In genomic region chrX:102546175-102546574, GRCh38 we compare ENCODE assay signal across 9 cellular contexts. TPM values are rescaled to one million over a fixed set of nuclear protein-coding genes. Genes with fewer than 3 reads are reported as not detected.
DNase-seq lines count a peak whose midpoint lies in the region; ATAC-seq, FAIRE-seq and TF ChIP-seq lines count a peak whose summit lies in the region.
"Not testable (repeated sequence)": the region's sequence is repeated elsewhere in the genome, so short reads cannot be mapped to it uniquely, and the experiment has no call there.
"Had no signal": no experiment of that assay in that cellular context is flagged by ENCODE, and none has a peak within 500 bp of the region (broad histone marks: within the 10 kb centered on the region; RNA-seq: fewer than 3 reads in every experiment).

No MANE protein-coding gene starts in this region.

- DNase-seq in A549 (ENCODE audit: low read depth in 1 of 2, low spot score in 1 of 2); T-cell; activated T-cell treated with anti-CD3 and anti-CD28 coated beads, Interleukin-2, amount 50 U/mL, for 24 hours; activated naive CD4-positive, alpha-beta T cell treated with anti-CD3 and anti-CD28 coated beads, Interleukin-2, amount 10 ng/mL, durations not matched to agents 7 days and 5 days; natural killer cell: not testable (repeated sequence)
- DNase-seq in GM12865 (ENCODE audit: low read depth) (peak; percentile 2), MM.1S (peak; percentile 86)

- FAIRE-seq in A549 (lab: Jason Lieb, UNC), result peak; percentile 67

- not testable (repeated sequence) for H3K4me2 ChIP-seq in A549
- H3K4me2 ChIP-seq in MM.1S (ENCODE audit: low read depth, low read length), result peak overlapping the region; percentile 58; the same call in 1 of the 2 replicates

- H3K4me3 Mint-ChIP-seq in T-cell (peak overlapping the region; percentile 34 to 89 (median 65)), natural killer cell (peak overlapping the region; percentile 93)
- H3K4me3 Mint-ChIP-seq in activated T-cell treated with anti-CD3 and anti-CD28 coated beads, Interleukin-2, amount 50 U/mL, for 24 hours, result peak overlapping the region; percentile 74
- peak overlapping the region; percentile 74 for H3K4me3 Mint-ChIP-seq in activated naive CD4-positive, alpha-beta T cell treated with anti-CD3 and anti-CD28 coated beads, Interleukin-2, amount 10 ng/mL, durations not matched to agents 7 days and 5 days

- H3K4me1 ChIP-seq in A549; MM.1S (ENCODE audit: low read length); iPS-18a (ENCODE audit: control insufficient read depth, low read depth, low read length): not testable (repeated sequence)

- TF ChIP-seq CTCF in A549 (IDR thresholded peaks at IDR 0.05); GM12865 (IDR thresholded peaks at IDR 0.05; ENCODE audit: insufficient read depth, low read depth, low read length, missing control alignments); MM.1S (IDR thresholded peaks at IDR 0.05; ENCODE audit: low read length); natural killer cell (IDR thresholded peaks at IDR 0.05): not testable (repeated sequence)

- not testable (repeated sequence) for TF ChIP-seq EP300 in A549 (IDR thresholded peaks at IDR 0.05)

- H3K9ac ChIP-seq in MM.1S (ENCODE audit: low read length), result peak overlapping the region; percentile 62; the same call in 1 of the 2 replicates
- H3K9ac ChIP-seq in iPS-18a (ENCODE audit: low read length), result not testable (repeated sequence)

- POLR2A ChIA-PET in A549 (lab: Yijun Ruan, JAX); T-cell (lab: Charles Lee): not testable (repeated sequence)

- H3K36me3 Mint-ChIP-seq in T-cell; activated T-cell treated with anti-CD3 and anti-CD28 coated beads, Interleukin-2, amount 50 U/mL, for 24 hours (ENCODE audit: low read depth); activated naive CD4-positive, alpha-beta T cell treated with anti-CD3 and anti-CD28 coated beads, Interleukin-2, amount 10 ng/mL, durations not matched to agents 7 days and 5 days; natural killer cell: not testable (repeated sequence)

- not testable (repeated sequence) for ATAC-seq in A549; T-cell (replicated peaks in 1 of 4); natural killer cell

- CTCF ChIA-PET in A549 (lab: Yijun Ruan, JAX); activated naive CD4-positive, alpha-beta T cell treated with anti-CD3 and anti-CD28 coated beads, Interleukin-2, amount 10 ng/mL, durations not matched to agents 7 days and 5 days (lab: Charles Lee): not testable (repeated sequence)
- CTCF ChIA-PET in T-cell (lab: Charles Lee), result interaction anchor here in 1 of 2 donors (0.7 kb wide), 1 partner anchor 263 kb away, joined by 3 read pairs; no protein-coding TSS in a partner anchor

- not testable (repeated sequence) for H2AFZ ChIP-seq in MM.1S (ENCODE audit: low read length)

- H3K27me3 Mint-ChIP-seq in T-cell, result peaks cover 6 to 44% of the 10 kb centered on the region in 2 donors
- H3K27me3 Mint-ChIP-seq in activated T-cell treated with anti-CD3 and anti-CD28 coated beads, Interleukin-2, amount 50 U/mL, for 24 hours, result peaks cover 46% of the 10 kb centered on the region
- peaks cover 13% of the 10 kb centered on the region for H3K27me3 Mint-ChIP-seq in activated naive CD4-positive, alpha-beta T cell treated with anti-CD3 and anti-CD28 coated beads, Interleukin-2, amount 10 ng/mL, durations not matched to agents 7 days and 5 days
- H3K27me3 Mint-ChIP-seq in natural killer cell (ENCODE audit: low read depth in 2 of 2), result peaks cover 10 to 48% of the 10 kb centered on the region in 2 donors

- H3K79me2 ChIP-seq in MM.1S (ENCODE audit: low read length), result not testable (repeated sequence)

- H3K4me3 ChIP-seq in A549; GM12865 (ENCODE audit: low read depth, low read length); MM.1S (ENCODE audit: low read length): not testable (repeated sequence)
- H3K4me3 ChIP-seq in iPS-18a (ENCODE audit: low read length), result peak overlapping the region; percentile 35

- not testable (repeated sequence) for H3K36me3 ChIP-seq in MM.1S (replicated peaks; ENCODE audit: insufficient read depth, low read length); iPS-18a (ENCODE audit: control insufficient read depth, low read depth, low read length)

- intact Hi-C loops in natural killer cell (cut with micrococcal nuclease), result not testable (repeated sequence)

- not testable (repeated sequence) for H3K9me3 ChIP-seq in A549; MM.1S (replicated peaks; ENCODE audit: insufficient read depth, low read length)
- H3K9me3 ChIP-seq in iPS-18a (ENCODE audit: control insufficient read depth, low read depth, low read length), result peaks cover 19% of the 10 kb centered on the region

- not testable (repeated sequence) for H3K27ac ChIP-seq in A549; iPS-18a (ENCODE audit: low read length)
- peak overlapping the region; percentile 70; the same call in 1 of the 2 replicates for H3K27ac ChIP-seq in MM.1S (ENCODE audit: low read length)

- not testable (repeated sequence) for H3K9me2 ChIP-seq in MM.1S (replicated peaks; ENCODE audit: insufficient read depth, low read length)

- H3K27me3 ChIP-seq in MM.1S (replicated peaks; ENCODE audit: insufficient read depth, low read length), result not testable (repeated sequence)
- peaks cover 17% of the 10 kb centered on the region for H3K27me3 ChIP-seq in iPS-18a (ENCODE audit: control insufficient read depth, insufficient read depth, low read length)

- not testable (repeated sequence) for H3K27ac Mint-ChIP-seq in T-cell; activated T-cell treated with anti-CD3 and anti-CD28 coated beads, Interleukin-2, amount 50 U/mL, for 24 hours; activated naive CD4-positive, alpha-beta T cell treated with anti-CD3 and anti-CD28 coated beads, Interleukin-2, amount 10 ng/mL, durations not matched to agents 7 days and 5 days; natural killer cell

- TF ChIP-seq RAD21 in A549 (conservative IDR thresholded peaks at IDR 0.05 in 1 of 2, IDR thresholded peaks at IDR 0.05 in 1 of 2), result not testable (repeated sequence)

- H4K20me1 ChIP-seq in MM.1S (ENCODE audit: insufficient read depth, low read length), result not testable (repeated sequence)

- not testable (repeated sequence) for H3F3A ChIP-seq in MM.1S (ENCODE audit: insufficient read depth, low read length)

- 38% methylated on average over 5 of the region's 5 CpGs for WGBS in A549 (ENCODE audit: missing lambda C conversion rate)

- not testable (repeated sequence) for H3K9me3 Mint-ChIP-seq in T-cell; activated T-cell treated with anti-CD3 and anti-CD28 coated beads, Interleukin-2, amount 50 U/mL, for 24 hours; activated naive CD4-positive, alpha-beta T cell treated with anti-CD3 and anti-CD28 coated beads, Interleukin-2, amount 10 ng/mL, durations not matched to agents 7 days and 5 days; natural killer cell

- not testable (repeated sequence) for H3K4me1 Mint-ChIP-seq in T-cell; activated T-cell treated with anti-CD3 and anti-CD28 coated beads, Interleukin-2, amount 50 U/mL, for 24 hours (ENCODE audit: low read depth); activated naive CD4-positive, alpha-beta T cell treated with anti-CD3 and anti-CD28 coated beads, Interleukin-2, amount 10 ng/mL, durations not matched to agents 7 days and 5 days; natural killer cell

- not testable (repeated sequence) for TF ChIP-seq POLR2A in A549 (IDR thresholded peaks at IDR 0.05; ENCODE audit: low read length)

RNA-seq across cellular contexts. Expression of gene TMSB15A, which starts 29.6 kb away (rescaled TPM):
- polyA plus RNA-seq in A549 (2011; rRNA removed) (0.30 and 1.2 TPM in 2 replicates), A549 (2017; fragmentation: RNase III; extraction: RNeasy Plus Mini Kit Qiagen cat#74134 plus additional on column Dnase treatment) (0.46 to 0.48 TPM (median 0.46 TPM) in 3 replicates)
- polyA plus RNA-seq in A549 (2012; cell fraction: cytosol; rRNA removed), result 0.54 and 0.69 TPM in 2 replicates
- 0.11 and 0.60 TPM in 2 replicates for polyA plus RNA-seq in A549 (2012; cell fraction: nucleus; rRNA removed)
- polyA minus RNA-seq in A549 (2011; rRNA and poly(A)+ RNA removed), result not detected in 2 replicates
- total RNA-seq in T-cell (not detected), natural killer cell (not detected)
- total RNA-seq: CD4-positive, CD25-positive, alpha-beta regulatory T cell had no signal
- polyA plus RNA-seq: CD4-positive, CD25-positive, alpha-beta regulatory T cell had no signal

RNA-seq across cellular contexts. Expression of gene ARMCX5, which starts 53.1 kb away (rescaled TPM):
- polyA plus RNA-seq in A549 (2011; rRNA removed) (23.7 and 24.6 TPM in 2 replicates), A549 (2017; fragmentation: RNase III; extraction: RNeasy Plus Mini Kit Qiagen cat#74134 plus additional on column Dnase treatment) (8.2 to 10.5 TPM (median 8.9 TPM) in 3 replicates)
- 8.0 and 8.4 TPM in 2 replicates for polyA plus RNA-seq in A549 (2012; cell fraction: cytosol; rRNA removed)
- polyA plus RNA-seq in A549 (2012; cell fraction: nucleus; rRNA removed), result 7.8 and 11.9 TPM in 2 replicates
- polyA minus RNA-seq in A549 (2011; rRNA and poly(A)+ RNA removed), result 16.2 and 25.0 TPM in 2 replicates
- total RNA-seq in T-cell (10 to 100 TPM; 10.5 to 14.4 (median 12.1) TPM), natural killer cell (10 to 100 TPM in 2 of 3 donors, 1 to 10 TPM in 1; 9.0 to 13.3 (median 13.1) TPM)
